Comparison of ENCODE assay signal across 8 cellular contexts in genomic region chr5:32585122-32585445, GRCh38. TPM values are rescaled to one million over a fixed set of nuclear protein-coding genes. Genes with fewer than 3 reads are reported as not detected.
DNase-seq lines count a peak whose midpoint lies in the region; TF ChIP-seq lines count a peak whose summit lies in the region.

No MANE protein-coding gene starts in this region.

- peaks cover 67% of the 10 kb centered on the region for H3K4me1 Mint-ChIP-seq in T-helper 1 cell treated with Interleukin-12 subunit alpha and Interleukin-12 subunit beta and Interleukin-4 antibody, amounts not matched to agents 30 μg/mL and 1 μg/mL, for 36 hours (ENCODE audit: low read depth)
- H3K4me1 Mint-ChIP-seq in activated naive CD8-positive, alpha-beta T cell (ENCODE audit: low read depth) = peaks cover 39% of the 10 kb centered on the region

- peak overlapping the region; percentile 89 for H3K27ac ChIP-seq in substantia nigra (ENCODE audit: low read depth, low read length, poor library complexity, severe bottlenecking)

- no peaks in the 10 kb centered on the region for H3K27me3 Mint-ChIP-seq in T-helper 1 cell treated with Interleukin-12 subunit alpha and Interleukin-12 subunit beta and Interleukin-4 antibody, amounts not matched to agents 30 μg/mL and 1 μg/mL, for 36 hours (ENCODE audit: low read depth)
- H3K27me3 Mint-ChIP-seq in activated naive CD8-positive, alpha-beta T cell = no peaks in the 10 kb centered on the region

- peak overlapping the region; percentile 74 for H3K4me3 ChIP-seq in kidney epithelial cell (ENCODE audit: low read depth, low read length)

- no peaks in the 10 kb centered on the region for H3K27me3 ChIP-seq in kidney epithelial cell (ENCODE audit: control insufficient read depth, insufficient read depth, low read length)

- peaks cover 42% of the 10 kb centered on the region for H3K36me3 Mint-ChIP-seq in T-helper 1 cell treated with Interleukin-12 subunit alpha and Interleukin-12 subunit beta and Interleukin-4 antibody, amounts not matched to agents 30 μg/mL and 1 μg/mL, for 36 hours (ENCODE audit: low read depth)
- peaks cover 2% of the 10 kb centered on the region for H3K36me3 Mint-ChIP-seq in activated naive CD8-positive, alpha-beta T cell

- H3K9me3 Mint-ChIP-seq in T-helper 1 cell treated with Interleukin-12 subunit alpha and Interleukin-12 subunit beta and Interleukin-4 antibody, amounts not matched to agents 30 μg/mL and 1 μg/mL, for 36 hours = no peaks in the 10 kb centered on the region
- H3K9me3 Mint-ChIP-seq in activated naive CD8-positive, alpha-beta T cell (ENCODE audit: low read depth) = no peaks in the 10 kb centered on the region

- TF ChIP-seq CTCF in kidney epithelial cell (IDR thresholded peaks at IDR 0.05; ENCODE audit: insufficient read depth, low read length, poor library complexity, severe bottlenecking) (no peak), GM20000 (IDR thresholded peaks at IDR 0.05; ENCODE audit: extremely low read depth, missing control alignments) (no peak)

- H3K27ac Mint-ChIP-seq in T-helper 1 cell treated with Interleukin-12 subunit alpha and Interleukin-12 subunit beta and Interleukin-4 antibody, amounts not matched to agents 30 μg/mL and 1 μg/mL, for 36 hours = peak overlapping the region; percentile 98
- H3K27ac Mint-ChIP-seq in activated naive CD8-positive, alpha-beta T cell = peak overlapping the region; percentile 98

- peaks cover 1% of the 10 kb centered on the region for H3K36me3 ChIP-seq in kidney epithelial cell (ENCODE audit: control insufficient read depth, insufficient read depth, low read length)

- peak overlapping the region; percentile 99 for H3K4me3 Mint-ChIP-seq in T-helper 1 cell treated with Interleukin-12 subunit alpha and Interleukin-12 subunit beta and Interleukin-4 antibody, amounts not matched to agents 30 μg/mL and 1 μg/mL, for 36 hours
- peak overlapping the region; percentile 96 for H3K4me3 Mint-ChIP-seq in activated naive CD8-positive, alpha-beta T cell

- DNase-seq in T-helper 1 cell (no peak), kidney epithelial cell (ENCODE audit: low read depth) (no peak), substantia nigra (lab: John Stamatoyannopoulos, UW) (no peak), GM20000 (ENCODE audit: low spot score) (no peak), NCI-H510A (lab: John Stamatoyannopoulos, UW) (no peak)
- no peak for DNase-seq in stimulated activated CD4-positive, alpha-beta T cell treated with anti-CD3 and anti-CD28 coated beads, Interleukin-4, amount 100 ng/mL, for 24 hours

RNA-seq across cellular contexts. Expression of gene SUB1, which starts 0.3 kb away (rescaled TPM):
- total RNA-seq in kidney epithelial cell = 183 and 199 TPM in 2 replicates
